ENCODE assay signal across 34 cellular contexts in the genomic region with DNA sequence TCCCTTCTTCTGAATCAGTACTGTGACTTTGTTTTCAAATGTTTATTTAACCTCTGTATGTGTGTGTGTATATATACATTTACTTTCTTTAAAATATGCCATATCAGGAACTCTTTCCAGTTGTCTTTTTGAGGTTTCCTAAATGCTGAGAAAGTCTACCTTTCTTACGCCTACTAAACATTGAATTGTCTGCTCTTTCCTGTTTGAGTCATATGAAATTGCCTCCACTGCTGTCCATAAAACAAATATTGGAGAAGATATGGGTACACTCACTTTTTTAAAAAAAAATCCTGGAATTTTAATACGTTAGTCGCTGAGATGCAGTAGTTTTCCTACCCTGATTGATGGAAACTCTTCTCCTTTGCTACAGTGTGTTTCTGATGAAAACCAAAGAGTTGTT.
"Had no signal": no experiment of that assay in that cellular context is flagged by ENCODE, and none has a peak within 500 bp of the region (broad histone marks: within the 10 kb centered on the region; RNA-seq: fewer than 3 reads in every experiment).

No MANE protein-coding gene starts in this region.

- H3K9ac ChIP-seq: KMS-11 had no signal

- H3K4me3 ChIP-seq: MG63 had no signal

- H3K27ac ChIP-seq: KMS-11 had no signal

- H3K36me3 ChIP-seq: MG63 had no signal

- H3K4me2 ChIP-seq: KMS-11 had no signal

- H3K27me3 ChIP-seq: MG63 had no signal

- H3K9me3 ChIP-seq: MG63 had no signal

- DNase-seq: Karpas-422, Kasumi-1, MG63, MM.1S, MV-4-11, NCI-H1048, NCI-H1092, NCI-H1092 treated with DMSO at 0.1 percent for 48 hours, NCI-H1105, NCI-H1105 treated with DMSO at 0.1 percent for 48 hours, NCI-H1417, NCI-H1417 treated with DMSO at 0.1 percent for 48 hours, NCI-H1436, NCI-H1436 treated with DMSO at 0.1 percent for 48 hours, NCI-H146, NCI-H1694, NCI-H1694 treated with DMSO at 0.1 percent for 48 hours, NCI-H187, NCI-H187 treated with DMSO at 0.1 percent for 48 hours, NCI-H1930, NCI-H2029, NCI-H2029 treated with DMSO at 0.1 percent for 48 hours, NCI-H2081, NCI-H2081 treated with DMSO at 0.1 percent for 48 hours, NCI-H2107, NCI-H2171, NCI-H2171 treated with DMSO at 0.1 percent for 48 hours, NCI-H2227 treated with DMSO at 0.1 percent for 48 hours, NCI-H226, NCI-H345, NCI-H446, NCI-H446 treated with DMSO at 0.1 percent for 48 hours, NCI-H510A had no signal
